Comparison of ENCODE assay signal across 1 cellular context in the genomic region with DNA sequence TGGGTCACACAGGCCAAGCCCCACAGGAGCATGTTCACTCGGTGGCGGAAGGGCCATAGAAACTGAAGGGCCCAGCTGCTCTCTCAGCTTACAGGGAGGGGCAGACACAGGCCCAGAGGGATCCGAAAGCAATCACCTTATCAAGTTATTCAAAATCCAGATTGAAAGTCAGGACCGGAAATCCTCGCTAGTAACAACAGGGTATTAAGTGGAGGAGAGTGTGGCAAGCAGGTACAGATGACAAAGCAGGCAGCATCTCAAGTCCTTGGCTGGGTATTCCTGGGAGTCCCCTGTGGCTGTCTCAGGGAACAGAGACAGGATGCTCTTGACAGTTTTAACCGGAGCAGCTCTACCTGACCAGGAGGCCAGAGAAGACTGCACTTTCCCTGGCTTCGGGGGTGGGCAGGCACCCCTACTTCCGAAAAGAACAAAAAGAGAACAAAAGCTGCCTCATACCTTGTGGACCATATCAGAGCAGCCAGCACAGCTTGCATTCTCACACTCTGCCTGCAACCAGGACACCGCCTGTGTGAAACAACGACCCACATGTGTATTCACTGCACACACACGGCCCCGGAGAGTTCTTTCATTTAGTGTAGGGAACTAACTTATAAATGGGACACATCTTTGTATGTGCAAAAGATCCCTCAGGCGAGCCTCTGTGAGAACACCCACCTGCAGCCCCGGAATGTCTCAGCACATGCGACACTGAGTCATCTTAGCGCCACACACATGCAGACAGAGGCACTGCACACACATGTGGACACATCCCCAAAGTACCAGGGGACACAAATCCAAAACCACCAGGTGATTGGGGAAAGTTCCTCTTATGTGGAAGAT.
TF ChIP-seq lines count a peak whose summit lies in the region.

No MANE protein-coding gene starts in this region.

TF ChIP-seq in WTC11, 78 proteins besides CTCF, POLR2A, EP300 and RAD21:
- TF ChIP-seq GTF2I (CRISPR knock-in tag; conservative IDR thresholded peaks at IDR 0.05) (no peak), ZNF423 (CRISPR knock-in tag; IDR thresholded peaks at IDR 0.05) (no peak), ZNF219 (CRISPR knock-in tag; IDR thresholded peaks at IDR 0.05; ENCODE audit: borderline replicate concordance) (no peak), RELA (CRISPR knock-in tag; IDR thresholded peaks at IDR 0.05; ENCODE audit: borderline replicate concordance) (no peak), ZBTB21 (CRISPR knock-in tag; IDR thresholded peaks at IDR 0.05; ENCODE audit: borderline replicate concordance) (no peak), MYBL2 (CRISPR knock-in tag; IDR thresholded peaks at IDR 0.05) (no peak), NFYB (CRISPR knock-in tag; conservative IDR thresholded peaks at IDR 0.05; ENCODE audit: low read depth) (no peak), GRHL2 (CRISPR knock-in tag; IDR thresholded peaks at IDR 0.05; ENCODE audit: insufficient replicate concordance, severe bottlenecking) (no peak), ELF4 (CRISPR knock-in tag; IDR thresholded peaks at IDR 0.05; ENCODE audit: low read depth) (no peak), MLX (CRISPR knock-in tag; IDR thresholded peaks at IDR 0.05) (no peak), TEAD4 (CRISPR knock-in tag; IDR thresholded peaks at IDR 0.05) (no peak), NFE2L1 (CRISPR knock-in tag; IDR thresholded peaks at IDR 0.05) (no peak), NFATC4 (CRISPR knock-in tag; IDR thresholded peaks at IDR 0.05) (no peak)
- TF ChIP-seq, protein P1, sequence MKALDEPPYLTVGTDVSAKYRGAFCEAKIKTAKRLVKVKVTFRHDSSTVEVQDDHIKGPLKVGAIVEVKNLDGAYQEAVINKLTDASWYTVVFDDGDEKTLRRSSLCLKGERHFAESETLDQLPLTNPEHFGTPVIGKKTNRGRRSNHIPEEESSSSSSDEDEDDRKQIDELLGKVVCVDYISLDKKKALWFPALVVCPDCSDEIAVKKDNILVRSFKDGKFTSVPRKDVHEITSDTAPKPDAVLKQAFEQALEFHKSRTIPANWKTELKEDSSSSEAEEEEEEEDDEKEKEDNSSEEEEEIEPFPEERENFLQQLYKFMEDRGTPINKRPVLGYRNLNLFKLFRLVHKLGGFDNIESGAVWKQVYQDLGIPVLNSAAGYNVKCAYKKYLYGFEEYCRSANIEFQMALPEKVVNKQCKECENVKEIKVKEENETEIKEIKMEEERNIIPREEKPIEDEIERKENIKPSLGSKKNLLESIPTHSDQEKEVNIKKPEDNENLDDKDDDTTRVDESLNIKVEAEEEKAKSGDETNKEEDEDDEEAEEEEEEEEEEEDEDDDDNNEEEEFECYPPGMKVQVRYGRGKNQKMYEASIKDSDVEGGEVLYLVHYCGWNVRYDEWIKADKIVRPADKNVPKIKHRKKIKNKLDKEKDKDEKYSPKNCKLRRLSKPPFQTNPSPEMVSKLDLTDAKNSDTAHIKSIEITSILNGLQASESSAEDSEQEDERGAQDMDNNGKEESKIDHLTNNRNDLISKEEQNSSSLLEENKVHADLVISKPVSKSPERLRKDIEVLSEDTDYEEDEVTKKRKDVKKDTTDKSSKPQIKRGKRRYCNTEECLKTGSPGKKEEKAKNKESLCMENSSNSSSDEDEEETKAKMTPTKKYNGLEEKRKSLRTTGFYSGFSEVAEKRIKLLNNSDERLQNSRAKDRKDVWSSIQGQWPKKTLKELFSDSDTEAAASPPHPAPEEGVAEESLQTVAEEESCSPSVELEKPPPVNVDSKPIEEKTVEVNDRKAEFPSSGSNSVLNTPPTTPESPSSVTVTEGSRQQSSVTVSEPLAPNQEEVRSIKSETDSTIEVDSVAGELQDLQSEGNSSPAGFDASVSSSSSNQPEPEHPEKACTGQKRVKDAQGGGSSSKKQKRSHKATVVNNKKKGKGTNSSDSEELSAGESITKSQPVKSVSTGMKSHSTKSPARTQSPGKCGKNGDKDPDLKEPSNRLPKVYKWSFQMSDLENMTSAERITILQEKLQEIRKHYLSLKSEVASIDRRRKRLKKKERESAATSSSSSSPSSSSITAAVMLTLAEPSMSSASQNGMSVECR (CRISPR knock-in tag; IDR thresholded peaks at IDR 0.05; ENCODE audit: borderline replicate concordance): no peak
- TF ChIP-seq, protein P2, sequence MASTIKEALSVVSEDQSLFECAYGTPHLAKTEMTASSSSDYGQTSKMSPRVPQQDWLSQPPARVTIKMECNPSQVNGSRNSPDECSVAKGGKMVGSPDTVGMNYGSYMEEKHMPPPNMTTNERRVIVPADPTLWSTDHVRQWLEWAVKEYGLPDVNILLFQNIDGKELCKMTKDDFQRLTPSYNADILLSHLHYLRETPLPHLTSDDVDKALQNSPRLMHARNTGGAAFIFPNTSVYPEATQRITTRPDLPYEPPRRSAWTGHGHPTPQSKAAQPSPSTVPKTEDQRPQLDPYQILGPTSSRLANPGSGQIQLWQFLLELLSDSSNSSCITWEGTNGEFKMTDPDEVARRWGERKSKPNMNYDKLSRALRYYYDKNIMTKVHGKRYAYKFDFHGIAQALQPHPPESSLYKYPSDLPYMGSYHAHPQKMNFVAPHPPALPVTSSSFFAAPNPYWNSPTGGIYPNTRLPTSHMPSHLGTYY (CRISPR knock-in tag; IDR thresholded peaks at IDR 0.05): no peak
